In the genomic region with DNA sequence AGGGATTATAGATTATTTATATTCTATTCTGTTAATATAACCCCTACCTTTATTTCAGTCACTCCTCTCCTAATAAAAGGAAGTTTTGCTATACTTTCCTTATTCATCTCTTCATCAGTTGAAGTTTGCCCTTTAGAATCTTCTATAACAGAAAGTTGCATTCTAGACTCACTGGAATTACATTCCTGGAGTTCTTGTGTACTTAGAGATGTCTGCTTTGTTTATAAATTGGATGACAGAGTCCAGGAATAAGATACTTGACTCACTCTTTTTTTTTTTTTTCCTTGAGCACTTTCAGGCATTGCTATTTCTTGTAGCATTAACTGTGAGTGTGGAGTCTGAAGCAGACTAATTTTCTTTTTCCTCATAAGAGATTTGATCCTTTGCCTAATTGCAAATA, we compare ENCODE assay signal across 16 cellular contexts.
DNase-seq lines count a peak whose midpoint lies in the region; ATAC-seq and TF ChIP-seq lines count a peak whose summit lies in the region.
"Had no signal": no experiment of that assay in that cellular context is flagged by ENCODE, and none has a peak within 500 bp of the region (broad histone marks: within the 10 kb centered on the region; RNA-seq: fewer than 3 reads in every experiment).

No MANE protein-coding gene starts in this region.

- DNase-seq in EH (ENCODE audit: low read depth): peak; percentile 90
- peak; percentile 30 for DNase-seq in fibroblast of pulmonary artery (ENCODE audit: low read depth)
- no peak for DNase-seq in sigmoid colon
- no peak for DNase-seq in posterior cingulate gyrus
- no peak for DNase-seq in cerebellum (ENCODE audit: low spot score)
- DNase-seq in CD8-positive, alpha-beta memory T cell: no peak
- DNase-seq in COLO829 (ENCODE audit: low spot score): no peak
- DNase-seq: activated CD4-positive, alpha-beta T cell treated with anti-CD3 and anti-CD28 coated beads, Interleukin-2, amount 50 U/mL, for 4 hours; activated T-cell treated with anti-CD3 and anti-CD28 coated beads, Interleukin-2, amount 50 U/mL, for 4 hours; CD4-positive, CD25-positive, alpha-beta regulatory T cell; NCI-H1048; nucleus accumbens; stimulated activated CD4-positive, alpha-beta T cell treated with anti-CD3 and anti-CD28 coated beads, Interleukin-12 subunit alpha, Interleukin-12 subunit beta, amount 100 ng/mL, for 4 hours had no signal

- H3K4me3 ChIP-seq in fibroblast of pulmonary artery (replicated peaks; ENCODE audit: low read depth, low read length) (no peak overlapping the region), sigmoid colon (no peak overlapping the region)
- H3K4me3 ChIP-seq in CD8-positive, alpha-beta memory T cell (ENCODE audit: low read length): no peak overlapping the region

- peak in 1 of 4 donors; percentile 85 for TF ChIP-seq EP300 in sigmoid colon (IDR thresholded peaks at IDR 0.05)

- TF ChIP-seq POLR2A in sigmoid colon (IDR thresholded peaks at IDR 0.05): no peak

- no peaks in the 10 kb centered on the region for H3K4me1 Mint-ChIP-seq in CD8-positive, alpha-beta memory T cell
- H3K4me1 Mint-ChIP-seq: CD4-positive, CD25-positive, alpha-beta regulatory T cell; IgD-negative memory B cell had no signal

- H3K9me3 ChIP-seq in sigmoid colon: no peaks in the 10 kb centered on the region
- no peaks in the 10 kb centered on the region for H3K9me3 ChIP-seq in CD8-positive, alpha-beta memory T cell (ENCODE audit: low read length)

- no peak overlapping the region for H3K27ac Mint-ChIP-seq in CD8-positive, alpha-beta memory T cell
- H3K27ac Mint-ChIP-seq: CD4-positive, CD25-positive, alpha-beta regulatory T cell; IgD-negative memory B cell had no signal

- H3K36me3 ChIP-seq in sigmoid colon: no peaks in the 10 kb centered on the region
- no peaks in the 10 kb centered on the region for H3K36me3 ChIP-seq in CD8-positive, alpha-beta memory T cell (ENCODE audit: insufficient read depth, low read length)

- intact Hi-C loops in sigmoid colon (cut with DNase I) (no loop called here), posterior cingulate gyrus (cut with DNase I) (no loop called here)

- CTCF ChIA-PET in CD8-positive, alpha-beta memory T cell (lab: Charles Lee): no interaction called here

- H3K4me3 Mint-ChIP-seq in CD8-positive, alpha-beta memory T cell: no peak overlapping the region
- H3K4me3 Mint-ChIP-seq: activated T-cell treated with anti-CD3 and anti-CD28 coated beads, Interleukin-2, amount 50 U/mL, for 4 hours; CD4-positive, CD25-positive, alpha-beta regulatory T cell; IgD-negative memory B cell had no signal

- no peaks in the 10 kb centered on the region for H3K36me3 Mint-ChIP-seq in CD8-positive, alpha-beta memory T cell
- H3K36me3 Mint-ChIP-seq: CD4-positive, CD25-positive, alpha-beta regulatory T cell; IgD-negative memory B cell had no signal

- H3K27ac ChIP-seq in sigmoid colon: peak overlapping the region in 3 of 4 donors; percentile 58 to 64 (median 60)
- H3K27ac ChIP-seq in CD8-positive, alpha-beta memory T cell (ENCODE audit: low read depth, low read length): no peak overlapping the region
- H3K27ac ChIP-seq: epithelial cell of prostate had no signal

- peak; percentile 98 for ATAC-seq in SK-N-SH treated with all-trans-retinoic acid at 6 μM for 48 hours
- ATAC-seq: activated T-cell treated with anti-CD3 and anti-CD28 coated beads, Interleukin-2, amount 50 U/mL, for 4 hours had no signal

- H3K4me1 ChIP-seq in sigmoid colon: peaks cover 0 to 63% (median 39%) of the 10 kb centered on the region in 4 donors
- no peaks in the 10 kb centered on the region for H3K4me1 ChIP-seq in CD8-positive, alpha-beta memory T cell (ENCODE audit: insufficient read depth, low read length)

- H3K9me3 Mint-ChIP-seq in CD8-positive, alpha-beta memory T cell: peaks cover 2 to 27% (median 3%) of the 10 kb centered on the region in 5 donors
- H3K9me3 Mint-ChIP-seq: activated T-cell treated with anti-CD3 and anti-CD28 coated beads, Interleukin-2, amount 50 U/mL, for 4 hours had no signal

- H3K27me3 Mint-ChIP-seq in CD8-positive, alpha-beta memory T cell: no peaks in the 10 kb centered on the region
- H3K27me3 Mint-ChIP-seq: CD4-positive, CD25-positive, alpha-beta regulatory T cell; IgD-negative memory B cell had no signal

- no peak for TF ChIP-seq CTCF in fibroblast of pulmonary artery (IDR thresholded peaks at IDR 0.05; ENCODE audit: low read length, missing control alignments)
- TF ChIP-seq CTCF in sigmoid colon (IDR thresholded peaks at IDR 0.05): no peak

- POLR2A ChIA-PET in CD8-positive, alpha-beta memory T cell (lab: Charles Lee): no interaction called here

- H3K27me3 ChIP-seq in sigmoid colon: no peaks in the 10 kb centered on the region
- H3K27me3 ChIP-seq in CD8-positive, alpha-beta memory T cell (ENCODE audit: insufficient read depth, low read length, poor library complexity, severe bottlenecking): no peaks in the 10 kb centered on the region

TF ChIP-seq in SK-N-SH treated with all-trans-retinoic acid at 6 μM for 48 hours, 23 proteins besides CTCF, POLR2A, EP300 and RAD21:
- TF ChIP-seq, protein P1, sequence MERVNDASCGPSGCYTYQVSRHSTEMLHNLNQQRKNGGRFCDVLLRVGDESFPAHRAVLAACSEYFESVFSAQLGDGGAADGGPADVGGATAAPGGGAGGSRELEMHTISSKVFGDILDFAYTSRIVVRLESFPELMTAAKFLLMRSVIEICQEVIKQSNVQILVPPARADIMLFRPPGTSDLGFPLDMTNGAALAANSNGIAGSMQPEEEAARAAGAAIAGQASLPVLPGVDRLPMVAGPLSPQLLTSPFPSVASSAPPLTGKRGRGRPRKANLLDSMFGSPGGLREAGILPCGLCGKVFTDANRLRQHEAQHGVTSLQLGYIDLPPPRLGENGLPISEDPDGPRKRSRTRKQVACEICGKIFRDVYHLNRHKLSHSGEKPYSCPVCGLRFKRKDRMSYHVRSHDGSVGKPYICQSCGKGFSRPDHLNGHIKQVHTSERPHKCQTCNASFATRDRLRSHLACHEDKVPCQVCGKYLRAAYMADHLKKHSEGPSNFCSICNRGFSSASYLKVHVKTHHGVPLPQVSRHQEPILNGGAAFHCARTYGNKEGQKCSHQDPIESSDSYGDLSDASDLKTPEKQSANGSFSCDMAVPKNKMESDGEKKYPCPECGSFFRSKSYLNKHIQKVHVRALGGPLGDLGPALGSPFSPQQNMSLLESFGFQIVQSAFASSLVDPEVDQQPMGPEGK (CRISPR knock-in tag; IDR thresholded peaks at IDR 0.05; ENCODE audit: borderline replicate concordance): no peak
- no peak for TF ChIP-seq ZNF8 (CRISPR knock-in tag; IDR thresholded peaks at IDR 0.05)
- TF ChIP-seq ZNF70 (CRISPR knock-in tag; IDR thresholded peaks at IDR 0.05): no peak
- no peak for TF ChIP-seq BACH2 (CRISPR knock-in tag; IDR thresholded peaks at IDR 0.05; ENCODE audit: borderline replicate concordance)
- TF ChIP-seq ZNF565 (CRISPR knock-in tag; conservative IDR thresholded peaks at IDR 0.05; ENCODE audit: low read depth): no peak
- TF ChIP-seq TCF4 (CRISPR knock-in tag; IDR thresholded peaks at IDR 0.05; ENCODE audit: borderline replicate concordance): no peak
- TF ChIP-seq SNAI2 (CRISPR knock-in tag; IDR thresholded peaks at IDR 0.05): no peak
- TF ChIP-seq, protein P2, sequence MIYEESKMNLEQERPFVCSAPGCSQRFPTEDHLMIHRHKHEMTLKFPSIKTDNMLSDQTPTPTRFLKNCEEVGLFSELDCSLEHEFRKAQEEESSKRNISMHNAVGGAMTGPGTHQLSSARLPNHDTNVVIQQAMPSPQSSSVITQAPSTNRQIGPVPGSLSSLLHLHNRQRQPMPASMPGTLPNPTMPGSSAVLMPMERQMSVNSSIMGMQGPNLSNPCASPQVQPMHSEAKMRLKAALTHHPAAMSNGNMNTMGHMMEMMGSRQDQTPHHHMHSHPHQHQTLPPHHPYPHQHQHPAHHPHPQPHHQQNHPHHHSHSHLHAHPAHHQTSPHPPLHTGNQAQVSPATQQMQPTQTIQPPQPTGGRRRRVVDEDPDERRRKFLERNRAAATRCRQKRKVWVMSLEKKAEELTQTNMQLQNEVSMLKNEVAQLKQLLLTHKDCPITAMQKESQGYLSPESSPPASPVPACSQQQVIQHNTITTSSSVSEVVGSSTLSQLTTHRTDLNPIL (CRISPR knock-in tag; IDR thresholded peaks at IDR 0.05; ENCODE audit: low read depth): 0 out of 2 replicates have a peak, but pooled peaks have one; percentile 39
- no peak; the same call in 1 of the 2 replicates for TF ChIP-seq ZFP30 (CRISPR knock-in tag; IDR thresholded peaks at IDR 0.05)
- 0 out of 2 replicates have a peak, but pooled peaks have one; percentile 14 for TF ChIP-seq TOX (CRISPR knock-in tag; IDR thresholded peaks at IDR 0.05; ENCODE audit: borderline replicate concordance)
- no peak for TF ChIP-seq GLIS3 (CRISPR knock-in tag; IDR thresholded peaks at IDR 0.05)
- no peak for TF ChIP-seq OSR1 (CRISPR knock-in tag; IDR thresholded peaks at IDR 0.05)
- peak; percentile 87 for TF ChIP-seq ISL1 (CRISPR knock-in tag; IDR thresholded peaks at IDR 0.05)

Comparison
In these comparisons a context has a peak if more than half of its experiments do, and no peak if none do; other contexts are left out.
1. DNase-seq: peak in EH (single experiment) and fibroblast of pulmonary artery (single experiment); none in sigmoid colon (single experiment), posterior cingulate gyrus (0 of 10), cerebellum (single experiment), CD8-positive, alpha-beta memory T cell (0 of 5) and COLO829 (single experiment).